Comparison of ENCODE assay signal across 10 cellular contexts in the genomic region with DNA sequence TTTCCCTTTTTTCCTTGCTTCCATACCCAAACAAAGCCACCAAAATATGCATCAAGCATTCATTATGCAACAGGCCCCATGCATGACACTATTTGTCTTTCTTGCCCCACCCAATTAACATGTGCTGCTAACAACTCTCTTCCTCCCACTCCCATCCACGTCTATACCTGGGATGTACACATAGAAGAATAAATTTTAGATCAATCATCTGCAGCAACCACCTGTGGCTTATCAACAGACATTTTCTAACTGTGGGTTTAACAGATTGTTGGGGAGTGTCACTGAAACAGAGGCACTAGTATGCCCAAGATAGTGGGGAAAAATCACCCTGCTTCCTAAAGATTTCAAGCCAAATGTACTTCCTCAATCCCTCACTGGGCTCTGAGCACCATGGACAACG. TPM values are rescaled to one million over a fixed set of nuclear protein-coding genes. Genes with fewer than 3 reads are reported as not detected.
"Had no signal": no experiment of that assay in that cellular context is flagged by ENCODE, and none has a peak within 500 bp of the region (broad histone marks: within the 10 kb centered on the region; RNA-seq: fewer than 3 reads in every experiment).

No MANE protein-coding gene starts in this region.

- ATAC-seq: GM23338, HCT116 had no signal

- H3K4me3 Mint-ChIP-seq: GM23338, H9, HFFc6 had no signal

- H3K27ac ChIP-seq: GM23248 had no signal

- H3K9me3 Mint-ChIP-seq: GM23338, H9, HFFc6 had no signal

- H2AFZ ChIP-seq: GM23248, GM23338 had no signal

- H3K27ac Mint-ChIP-seq: GM23338, H9, HFFc6 had no signal

- DNase-seq: GM23248, GOT3, H7, H9, HCEC 1CT, HFFc6 had no signal

- H3K9ac ChIP-seq: GM23248 had no signal

- H3K4me2 ChIP-seq: GM23338 had no signal

- H3K9me3 ChIP-seq: HAP-1 had no signal

- H3K4me3 ChIP-seq: GM23248, GM23338, HAP-1 had no signal

- H3K36me3 ChIP-seq: HAP-1 had no signal

RNA-seq across cellular contexts. Expression of a gene that starts 28.5 kb away (rescaled TPM):
- total RNA-seq: GM23248, GM23338, H1, H9, HFFc6 had no signal
- polyA plus RNA-seq: GM23248, GM23338, H1 had no signal
